ENCODE assay signal across 13 cellular contexts in genomic region chr16:50606431-50607050, GRCh38.
"Had no signal": no experiment of that assay in that cellular context is flagged by ENCODE, and none has a peak within 500 bp of the region (broad histone marks: within the 10 kb centered on the region; RNA-seq: fewer than 3 reads in every experiment).

No MANE protein-coding gene starts in this region.

- H3K27ac ChIP-seq: breast epithelium, ovary, skin epidermis had no signal

- H3K36me3 ChIP-seq: breast epithelium, ovary had no signal

- DNase-seq: activated CD4-positive, alpha-beta T cell treated with anti-CD3 and anti-CD28 coated beads, Interleukin-2, amount 50 U/mL, for 4 hours; activated effector memory CD4-positive, alpha-beta T cell treated with Interleukin-2 at 50 U/mL for 16 hours; activated T-cell treated with anti-CD3 and anti-CD28 coated beads, Interleukin-2, amount 50 U/mL, for 24 hours; foreskin fibroblast; left colon; natural killer cell; ovary; trophoblast cell had no signal

- H3K4me3 ChIP-seq: breast epithelium, lung, ovary, skin epidermis had no signal

- H3K9me3 ChIP-seq: breast epithelium, ovary had no signal

- ATAC-seq: activated CD4-positive, CD25-positive, alpha-beta regulatory T cell treated with anti-CD3 and anti-CD28 coated beads, Interleukin-2, amount 50 U/mL, for 24 hours; esophagus mucosa; left colon; natural killer cell had no signal

- H3K27me3 ChIP-seq: breast epithelium, ovary had no signal
